Comparison of ENCODE assay signal across 9 cellular contexts in the genomic region with DNA sequence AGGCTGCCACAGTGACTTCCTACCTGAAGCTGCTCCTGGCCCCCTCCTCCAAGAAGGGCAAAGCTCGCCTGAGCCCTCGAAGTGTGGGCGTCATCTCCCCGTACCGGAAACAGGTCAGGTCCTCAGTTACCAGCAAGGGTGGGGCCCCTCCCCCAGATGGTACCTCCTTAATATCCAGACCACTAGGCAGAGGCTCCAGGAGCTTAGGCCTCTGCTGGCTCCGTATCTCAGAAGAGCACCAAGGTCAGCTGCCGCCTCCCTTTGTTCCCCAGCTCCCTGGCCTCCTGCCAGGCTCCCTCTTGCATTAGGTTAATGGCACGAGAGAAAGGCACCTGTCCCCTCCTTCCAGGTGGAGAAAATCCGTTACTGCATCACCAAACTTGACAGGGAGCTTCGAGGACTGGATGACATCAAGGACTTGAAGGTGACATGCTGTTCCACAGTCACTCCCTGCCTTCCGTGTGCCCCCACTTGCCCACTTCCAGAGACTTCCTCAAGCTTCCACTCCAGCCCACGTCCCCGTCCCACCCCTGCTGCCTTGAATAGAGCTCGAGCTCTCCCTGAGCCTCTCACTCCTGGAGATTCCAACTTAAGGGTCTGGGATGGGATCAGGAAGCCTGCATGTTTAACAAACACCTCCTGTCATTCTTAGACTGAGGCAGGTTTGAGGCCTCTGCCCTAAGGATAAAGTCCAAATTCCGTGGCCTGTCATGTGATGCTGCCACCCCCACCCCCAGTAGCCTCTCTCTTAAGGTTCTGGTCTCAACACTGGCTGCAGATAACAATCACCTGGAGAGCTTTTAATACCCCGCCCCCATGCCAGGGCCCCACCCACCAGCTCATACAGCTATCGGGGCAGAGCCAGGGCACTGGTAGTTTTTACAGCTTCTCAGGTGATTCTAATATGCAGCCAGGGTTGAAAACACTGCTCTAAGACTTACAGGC. TPM values are rescaled to one million over a fixed set of nuclear protein-coding genes. Genes with fewer than 3 reads are reported as not detected.
DNase-seq lines count a peak whose midpoint lies in the region; ATAC-seq, FAIRE-seq and TF ChIP-seq lines count a peak whose summit lies in the region.
"Had no signal": no experiment of that assay in that cellular context is flagged by ENCODE, and none has a peak within 500 bp of the region (broad histone marks: within the 10 kb centered on the region; RNA-seq: fewer than 3 reads in every experiment).

No MANE protein-coding gene starts in this region.

- H3K79me1 ChIP-seq in IMR-90 (ENCODE audit: low read depth in 1 of 2, low read length in 2 of 2): peaks cover 7 to 48% of the 10 kb centered on the region in 2 experiments; a peak in 3 of 4 replicates

- POLR2A ChIA-PET in IMR-90 (lab: Charles Lee; ENCODE audit: unreplicated experiment): interaction anchor here (0.5 kb wide), 1 partner anchor 229 kb away, joined by 3 read pairs; no protein-coding TSS in a partner anchor

- TF ChIP-seq EP300 in gastroesophageal sphincter (IDR thresholded peaks at IDR 0.05): no peak

- H3K27me3 ChIP-seq in IMR-90 (ENCODE audit: control insufficient read depth, insufficient read depth, low read length) (no peaks in the 10 kb centered on the region), NT2/D1 (ENCODE audit: insufficient read depth, insufficient read length) (no peaks in the 10 kb centered on the region), gastroesophageal sphincter (no peaks in the 10 kb centered on the region), small intestine (ENCODE audit: control insufficient read depth in 2 of 2, insufficient read depth in 2 of 2, low read length in 2 of 2) (no peaks in the 10 kb centered on the region)
- H3K27me3 ChIP-seq: SJSA1 had no signal

- H2AK9ac ChIP-seq in IMR-90 (replicated peaks; ENCODE audit: low read depth, low read length, poor library complexity): peak overlapping the region; percentile 60

- no peak overlapping the region for H3K14ac ChIP-seq in IMR-90 (replicated peaks; ENCODE audit: low read depth, low read length)

- DNase-seq in IMR-90 (no peak), NT2/D1 (ENCODE audit: low read depth, low spot score) (no peak), small intestine (peak; percentile 98), H54 (ENCODE audit: insufficient read length, low spot score) (no peak)
- DNase-seq in activated effector memory CD4-positive, alpha-beta T cell treated with anti-CD3 and anti-CD28 coated beads, Interleukin-2, amount 50 U/mL, for 16 hours: no peak

- H4K8ac ChIP-seq in IMR-90 (ENCODE audit: low read depth in 2 of 2, low read length in 2 of 2): no peak overlapping the region; a peak in 1 of 4 replicates

- H3K4ac ChIP-seq in IMR-90 (ENCODE audit: low read depth, low read length): peak overlapping the region; percentile 33; the same call in 1 of the 2 replicates

- H2AFZ ChIP-seq in IMR-90 (replicated peaks; ENCODE audit: low read length, poor library complexity): no peak overlapping the region

- in situ Hi-C loops in IMR-90 (cut with MboI; ENCODE audit: low sequenced_read_pairs): no loop called here

- no peak overlapping the region for H3K56ac ChIP-seq in IMR-90 (ENCODE audit: extremely low read depth, insufficient read depth, low read length)

- H3K9me1 ChIP-seq in IMR-90 (ENCODE audit: insufficient read depth, low read length): peaks cover 14% of the 10 kb centered on the region

- no peak overlapping the region for H2BK15ac ChIP-seq in IMR-90 (ENCODE audit: low read depth, low read length)

- H4K5ac ChIP-seq in IMR-90 (ENCODE audit: low read depth, low read length): no peak overlapping the region

- FAIRE-seq in small intestine (lab: Jason Lieb, UNC) (no peak), H54 (lab: Jason Lieb, UNC) (no peak)

- no peak overlapping the region for H2BK120ac ChIP-seq in IMR-90 (ENCODE audit: low read depth, low read length)

- BruUV-seq in IMR-90 (replicated peaks; lab: Mats Ljungman, UMichigan): no TSS peak

- H2BK20ac ChIP-seq in IMR-90 (ENCODE audit: low read depth, low read length): no peak overlapping the region

- no peak overlapping the region for H3K4me2 ChIP-seq in IMR-90 (ENCODE audit: low read depth, low read length)

- H3K18ac ChIP-seq in IMR-90 (ENCODE audit: low read depth, low read length): no peak overlapping the region

- peaks cover 28% of the 10 kb centered on the region for H4K20me1 ChIP-seq in IMR-90 (ENCODE audit: insufficient read depth, low read length)

- no peak overlapping the region for H2AK5ac ChIP-seq in IMR-90 (ENCODE audit: low read depth, low read length)

- no peak overlapping the region for H2BK5ac ChIP-seq in IMR-90 (ENCODE audit: low read depth, low read length, poor library complexity, severe bottlenecking)

- TF ChIP-seq CTCF in IMR-90 (conservative IDR thresholded peaks at IDR 0.05; ENCODE audit: low read depth, low read length) (no peak), gastroesophageal sphincter (IDR thresholded peaks at IDR 0.05) (no peak)

- CTCF ChIA-PET in IMR-90 (lab: Yijun Ruan, JAX): interaction anchor here (0.6 to 0.7 kb wide), 2 partner anchors 88 to 99 kb away, joined by 3 read pairs; no protein-coding TSS in a partner anchor

- dilution Hi-C loops in IMR-90 (cut with HindIII; ENCODE audit: low sequenced_read_pairs, unreplicated experiment): no loop called here

- H4K91ac ChIP-seq in IMR-90 (ENCODE audit: insufficient read depth, low read depth, low read length): no peak overlapping the region

- H3K4me3 ChIP-seq in IMR-90 (ENCODE audit: insufficient read depth, low read depth, low read length): no peak overlapping the region
- H3K4me3 ChIP-seq in NT2/D1 (ENCODE audit: insufficient read length, low read depth): no peak overlapping the region
- no peak overlapping the region for H3K4me3 ChIP-seq in gastroesophageal sphincter
- no peak overlapping the region for H3K4me3 ChIP-seq in small intestine (ENCODE audit: low read depth in 1 of 2, low read length in 2 of 2)
- H3K4me3 ChIP-seq: SJSA1 had no signal

- intact Hi-C loops in IMR-90 (cut with micrococcal nuclease): no loop called here

- H3K27ac ChIP-seq in IMR-90 (ENCODE audit: insufficient read depth, low read length): no peak overlapping the region
- peak overlapping the region in 3 of 4 donors; percentile 93 to 100 (median 96) for H3K27ac ChIP-seq in gastroesophageal sphincter
- H3K27ac ChIP-seq in small intestine (ENCODE audit: low read depth in 1 of 2, low read length in 1 of 2): peak overlapping the region; percentile 69 to 93

- no peak overlapping the region for H3K23ac ChIP-seq in IMR-90 (ENCODE audit: low read depth, low read length)

- peaks cover 76% of the 10 kb centered on the region for H3K36me3 ChIP-seq in IMR-90 (ENCODE audit: control insufficient read depth, insufficient read depth, low read length)
- peaks cover 93% of the 10 kb centered on the region for H3K36me3 ChIP-seq in NT2/D1 (ENCODE audit: insufficient read depth, insufficient read length, low read length)
- peaks cover 0 to 83% of the 10 kb centered on the region in 2 donors for H3K36me3 ChIP-seq in gastroesophageal sphincter
- H3K36me3 ChIP-seq in small intestine (ENCODE audit: control insufficient read depth in 2 of 2, insufficient read depth in 2 of 2, low read length in 2 of 2): peaks cover 17 to 19% of the 10 kb centered on the region in 2 donors

- TF ChIP-seq RAD21 in IMR-90 (IDR thresholded peaks at IDR 0.05; ENCODE audit: low read length): no peak

- 60% methylated on average over 1 of the region's 17 CpGs; no CpG with 5 or more reads in 1 of the 2 experiments for WGBS in IMR-90 (ENCODE audit: extremely low coverage in 2 of 2, insufficient read length in 1 of 2), 2 experiments
- WGBS in gastroesophageal sphincter (ENCODE audit: low coverage in 1 of 2), 2 donors: 65% methylated on average over 8 of the region's 17 CpGs; no CpG with 5 or more reads in 1 of the 2 donors
- 13 to 54% (median 28%) methylated on average over 16 to 17 of the region's 17 CpGs for WGBS in small intestine, 3 donors

- H3K4me1 ChIP-seq in IMR-90 (ENCODE audit: control insufficient read depth, insufficient read depth, low read length) (peaks cover 21% of the 10 kb centered on the region), NT2/D1 (ENCODE audit: insufficient read depth, insufficient read length) (peaks cover 47% of the 10 kb centered on the region), gastroesophageal sphincter (peaks cover 5 to 65% (median 48%) of the 10 kb centered on the region in 3 donors), small intestine (ENCODE audit: control insufficient read depth in 2 of 2, insufficient read depth in 1 of 2, low read depth in 1 of 2, low read length in 1 of 2) (peaks cover 13 to 20% of the 10 kb centered on the region in 2 donors)

- ATAC-seq in IMR-90 (ENCODE audit: low read depth) (no peak), gastroesophageal sphincter (no peak), HG03025 (IDR thresholded peaks at IDR 0.05; ENCODE audit: low FRiP score, unreplicated experiment) (no peak), HG03439 (IDR thresholded peaks at IDR 0.05; ENCODE audit: unreplicated experiment) (no peak)

- TF ChIP-seq POLR2A in IMR-90 (IDR thresholded peaks at IDR 0.05; ENCODE audit: low read depth, low read length) (no peak), gastroesophageal sphincter (IDR thresholded peaks at IDR 0.05) (no peak), H54 (IDR thresholded peaks at IDR 0.05; ENCODE audit: low read depth, low read length) (no peak)

- H3K9me3 ChIP-seq in IMR-90 (ENCODE audit: control insufficient read depth, insufficient read depth, low read length): no peaks in the 10 kb centered on the region
- H3K9me3 ChIP-seq in NT2/D1 (ENCODE audit: insufficient read depth, low read length): no peaks in the 10 kb centered on the region
- no peaks in the 10 kb centered on the region for H3K9me3 ChIP-seq in gastroesophageal sphincter
- no peaks in the 10 kb centered on the region for H3K9me3 ChIP-seq in small intestine (ENCODE audit: control insufficient read depth, low read depth)
- H3K9me3 ChIP-seq: SJSA1 had no signal

- H3K9ac ChIP-seq in IMR-90 (ENCODE audit: low read depth, low read length) (no peak overlapping the region), NT2/D1 (ENCODE audit: insufficient read length, low read depth) (peak overlapping the region; percentile 39)

RNA-seq across cellular contexts. Expression of gene RHOC, which starts 8.3 kb away (rescaled TPM):
- 699 and 764 TPM in 2 replicates for total RNA-seq in IMR-90 (2012; rRNA removed)
- polyA plus RNA-seq in IMR-90 (2012; rRNA removed): 839 and 1,049 TPM in 2 replicates
- polyA plus RNA-seq in IMR-90 (2012; cell fraction: cytosol; rRNA removed): 1,262 and 1,322 TPM in 2 replicates
- polyA plus RNA-seq in IMR-90 (2012; cell fraction: nucleus; rRNA removed; ENCODE audit: low replicate concordance): 415 and 485 TPM in 2 replicates
- 100 to 1,000 TPM; 183 to 354 (median 240) TPM for total RNA-seq in gastroesophageal sphincter
- 1,000 to 10,000 TPM in 2 of 3 donors, 100 to 1,000 TPM in 1; 235 to 1,126 (median 1,023) TPM for polyA plus RNA-seq in small intestine

RNA-seq across cellular contexts. Expression of gene PPM1J, which starts 16.5 kb away (rescaled TPM):
- total RNA-seq in IMR-90 (2012; rRNA removed) (1.4 and 1.8 TPM in 2 replicates), gastroesophageal sphincter (1 to 10 TPM in 2 of 4 donors, under 1 TPM in 2; 0.35 to 2.8 (median 1.7) TPM)
- polyA plus RNA-seq in IMR-90 (2012; rRNA removed) (2.4 and 2.8 TPM in 2 replicates), small intestine (under 1 TPM in 1 of 3 donors, not detected in 2; 1.00 TPM)
- polyA plus RNA-seq in IMR-90 (2012; cell fraction: cytosol; rRNA removed): 2.1 and 3.2 TPM in 2 replicates
- polyA plus RNA-seq in IMR-90 (2012; cell fraction: nucleus; rRNA removed; ENCODE audit: low replicate concordance): 6.2 and 9.1 TPM in 2 replicates
- total RNA-seq: SJSA1 had no signal

RNA-seq across cellular contexts. Expression of gene MOV10, which starts 24.2 kb away (rescaled TPM):
- total RNA-seq in IMR-90 (2012; rRNA removed) (33.9 and 36.7 TPM in 2 replicates), gastroesophageal sphincter (10 to 100 TPM; 13.4 to 25.3 (median 18.8) TPM)
- polyA plus RNA-seq in IMR-90 (2012; rRNA removed) (102 and 103 TPM in 2 replicates), small intestine (100 to 1,000 TPM in 1 of 3 donors, 10 to 100 TPM in 2; 53.2 to 222 (median 92.4) TPM)
- 69.6 and 70.1 TPM in 2 replicates for polyA plus RNA-seq in IMR-90 (2012; cell fraction: cytosol; rRNA removed)
- 312 and 411 TPM in 2 replicates for polyA plus RNA-seq in IMR-90 (2012; cell fraction: nucleus; rRNA removed; ENCODE audit: low replicate concordance)
